35 cellular contexts compared by ENCODE assay signal in the genomic region with DNA sequence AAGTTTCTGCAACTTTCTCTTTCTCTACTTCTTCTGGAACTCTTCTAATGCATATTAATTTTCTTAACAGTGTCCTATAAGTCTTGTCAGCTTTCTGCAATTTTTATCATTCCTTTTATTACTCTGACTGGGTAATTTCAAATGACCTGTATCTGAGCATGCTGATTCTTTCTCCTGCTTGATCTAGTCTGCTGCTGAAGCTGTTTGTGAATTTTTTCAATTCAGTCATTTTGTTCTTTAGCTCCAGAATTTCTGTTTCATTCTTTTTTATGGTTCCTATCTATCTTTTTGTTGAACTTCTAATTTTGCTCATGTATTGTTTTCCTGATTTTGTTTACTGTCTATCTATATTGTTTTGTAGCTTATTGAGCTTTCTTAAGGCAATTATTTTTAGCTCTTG. TPM values are rescaled to one million over a fixed set of nuclear protein-coding genes. Genes with fewer than 3 reads are reported as not detected.
"Had no signal": no experiment of that assay in that cellular context is flagged by ENCODE, and none has a peak within 500 bp of the region (broad histone marks: within the 10 kb centered on the region; RNA-seq: fewer than 3 reads in every experiment).

No MANE protein-coding gene starts in this region.

- DNase-seq: natural killer cell; occipital lobe; ovary; posterior cingulate gyrus; psoas muscle; right cardiac atrium; spleen; stimulated activated CD4-positive, alpha-beta T cell treated with anti-CD3 and anti-CD28 coated beads, Interleukin-12 subunit alpha, Interleukin-12 subunit beta, amount 100 ng/mL, for 4 hours; stimulated activated CD4-positive, alpha-beta T cell treated with anti-CD3 and anti-CD28 coated beads, Interleukin-1b, Interleukin-23, amount 100 ng/mL, for 48 hours; stimulated activated CD4-positive, alpha-beta T cell treated with anti-CD3 and anti-CD28 coated beads, Interleukin-4, amount 100 ng/mL, for 1 hour; stimulated activated CD4-positive, alpha-beta T cell treated with anti-CD3 and anti-CD28 coated beads, Interleukin-4, amount 100 ng/mL, for 4 hours; stimulated activated CD8-positive, alpha-beta memory T cell treated with anti-CD3 and anti-CD28 coated beads, Interleukin-4, amount 100 ng/mL, for 48 hours; stimulated activated naive CD4-positive, alpha-beta T cell; stimulated activated naive CD8-positive, alpha-beta T cell treated with anti-CD3 and anti-CD28 coated beads, Interleukin-15, amount 100 ng/mL, for 72 hours; stimulated activated naive CD8-positive, alpha-beta T cell treated with anti-CD3 and anti-CD28 coated beads, Interleukin-15, Interleukin-2, amounts not matched to agents 100 U/mL and 50 U/mL, for 24 hours; substantia nigra; testis; tibial artery; transverse colon; upper lobe of right lung; uterus had no signal

- H3K4me3 ChIP-seq: neural progenitor cell, ovary, psoas muscle, skin epidermis, smooth muscle cell, spleen, suprapubic skin, testis, tibial artery, transverse colon, upper lobe of right lung, uterus had no signal

- H3K27me3 Mint-ChIP-seq: progenitor cell of endocrine pancreas; stimulated activated naive CD8-positive, alpha-beta T cell treated with anti-CD3 and anti-CD28 coated beads, Interleukin-15, amount 100 ng/mL, for 72 hours; type B pancreatic cell had no signal

- H3K79me2 ChIP-seq: parathyroid adenoma had no signal

- H3K27ac ChIP-seq: neural progenitor cell, ovary, parathyroid adenoma, psoas muscle, skin epidermis, spleen, suprapubic skin, testis, tibial artery, transverse colon, upper lobe of right lung, uterus had no signal

- H3K36me3 ChIP-seq: neural progenitor cell, ovary, spleen, suprapubic skin, transverse colon, upper lobe of right lung, uterus had no signal

- H3K4me2 ChIP-seq: neural progenitor cell, smooth muscle cell had no signal

- ATAC-seq: natural killer cell; psoas muscle; sciatic nerve; stimulated activated memory B cell treated with anti-CD40 and anti-IgM and Interleukin-4, amounts not matched to agents 10 μg/mL and 1 μg/mL and 100 μg/mL, for 72 hours; stimulated activated naive CD8-positive, alpha-beta T cell treated with anti-CD3 and anti-CD28 coated beads, Interleukin-15, amount 100 ng/mL, for 72 hours; stimulated activated naive CD8-positive, alpha-beta T cell treated with anti-CD3 and anti-CD28 coated beads, Interleukin-15, Interleukin-2, amounts not matched to agents 100 U/mL and 50 U/mL, for 24 hours had no signal

- H3K9me3 ChIP-seq: ovary, psoas muscle, testis, upper lobe of right lung, uterus had no signal

- H2AFZ ChIP-seq: neural progenitor cell, parathyroid adenoma had no signal

- H3K9ac ChIP-seq: neural progenitor cell, parathyroid adenoma had no signal

- H3K27me3 ChIP-seq: neural progenitor cell, spleen, suprapubic skin, testis, tibial artery, transverse colon, upper lobe of right lung, uterus had no signal

- H3K4me3 Mint-ChIP-seq: natural killer cell; nephron; neural progenitor cell; stimulated activated memory B cell treated with anti-CD40 and anti-IgM and Interleukin-4, amounts not matched to agents 10 μg/mL and 1 μg/mL and 100 μg/mL, for 72 hours; stimulated activated naive CD8-positive, alpha-beta T cell treated with anti-CD3 and anti-CD28 coated beads, Interleukin-15, amount 100 ng/mL, for 72 hours; type B pancreatic cell had no signal

- H3K4me1 Mint-ChIP-seq: natural killer cell; neural progenitor cell; stimulated activated memory B cell treated with anti-CD40 and anti-IgM and Interleukin-4, amounts not matched to agents 10 μg/mL and 1 μg/mL and 100 μg/mL, for 72 hours; stimulated activated naive CD8-positive, alpha-beta T cell treated with anti-CD3 and anti-CD28 coated beads, Interleukin-15, amount 100 ng/mL, for 72 hours had no signal

- H3K4me1 ChIP-seq: neural progenitor cell, parathyroid adenoma, psoas muscle, spleen, suprapubic skin, testis, upper lobe of right lung, uterus had no signal

- H3K27ac Mint-ChIP-seq: natural killer cell; nephron; neural progenitor cell; progenitor cell of endocrine pancreas; stimulated activated memory B cell treated with anti-CD40 and anti-IgM and Interleukin-4, amounts not matched to agents 10 μg/mL and 1 μg/mL and 100 μg/mL, for 72 hours; stimulated activated naive CD8-positive, alpha-beta T cell treated with anti-CD3 and anti-CD28 coated beads, Interleukin-15, amount 100 ng/mL, for 72 hours; type B pancreatic cell had no signal

RNA-seq across cellular contexts. Expression of a gene that starts 1.5 kb away (rescaled TPM):
- total RNA-seq: osteoblast, progenitor cell of endocrine pancreas, smooth muscle cell, suprapubic skin had no signal
- polyA plus RNA-seq: neural cell, smooth muscle cell had no signal

RNA-seq across cellular contexts. Expression of a gene that starts 40.1 kb away (rescaled TPM):
- total RNA-seq: occipital lobe, osteoblast, sciatic nerve, smooth muscle cell, transverse colon, urinary bladder had no signal
- polyA plus RNA-seq: neural cell, right cardiac atrium, smooth muscle cell, spleen, thymus had no signal
